Comparison of ENCODE assay signal across 8 cellular contexts in genomic region chr13:26186141-26186870, GRCh38. TPM values are rescaled to one million over a fixed set of nuclear protein-coding genes. Genes with fewer than 3 reads are reported as not detected.
A peak's percentile ranks its signal among the peaks of the same experiment; 100 is the strongest.
DNase-seq lines count a peak whose midpoint lies in the region; TF ChIP-seq lines count a peak whose summit lies in the region.

No MANE protein-coding gene starts in this region.

- H3K27ac ChIP-seq in suprapubic skin: peak overlapping the region; percentile 87

- H3F3A ChIP-seq in Loucy (ENCODE audit: low read depth): peaks cover 4% of the 10 kb centered on the region; the same call in 1 of the 2 replicates

- TF ChIP-seq CTCF in Loucy (conservative IDR thresholded peaks at IDR 0.05; ENCODE audit: low read length) (peak; percentile 48), suprapubic skin (IDR thresholded peaks at IDR 0.05) (peak in 1 of 2 donors; percentile 30)

- H3K4me3 ChIP-seq in Loucy (ENCODE audit: low read length, poor library complexity, severe bottlenecking) (peak overlapping the region; percentile 79), suprapubic skin (peak overlapping the region; percentile 75)

- peaks cover 28% of the 10 kb centered on the region for H3K4me1 Mint-ChIP-seq in activated naive CD4-positive, alpha-beta T cell treated with anti-CD3 and anti-CD28 coated beads, Interleukin-2, amount 50 U/mL, for 24 hours

- no peaks in the 10 kb centered on the region for H3K9me2 ChIP-seq in Loucy (replicated peaks; ENCODE audit: low read depth, low read length)

- H3K79me2 ChIP-seq in Loucy (ENCODE audit: insufficient read depth, low read length): no peaks in the 10 kb centered on the region

- peak overlapping the region; percentile 100 for H3K27ac Mint-ChIP-seq in activated naive CD4-positive, alpha-beta T cell treated with anti-CD3 and anti-CD28 coated beads, Interleukin-2, amount 50 U/mL, for 24 hours

- peak overlapping the region; percentile 96 for H3K4me3 Mint-ChIP-seq in activated naive CD4-positive, alpha-beta T cell treated with anti-CD3 and anti-CD28 coated beads, Interleukin-2, amount 50 U/mL, for 24 hours

- H4K20me1 ChIP-seq in Loucy (ENCODE audit: insufficient read depth, low read length, poor library complexity, severe bottlenecking): no peaks in the 10 kb centered on the region

- H3K9me3 ChIP-seq in Loucy (ENCODE audit: insufficient read depth, low read depth, low read length) (no peaks in the 10 kb centered on the region), suprapubic skin (no peaks in the 10 kb centered on the region)

- no peak for TF ChIP-seq EP300 in suprapubic skin (IDR thresholded peaks at IDR 0.05)

- peak overlapping the region; percentile 75 for H3K9ac ChIP-seq in Loucy (ENCODE audit: low read depth, low read length, poor library complexity, severe bottlenecking)

- no peak for TF ChIP-seq POLR2A in suprapubic skin (IDR thresholded peaks at IDR 0.05)

- H2AFZ ChIP-seq in Loucy (ENCODE audit: low read length): peak overlapping the region; percentile 97

- peak overlapping the region; percentile 94 for H3K4me2 ChIP-seq in Loucy (ENCODE audit: low read depth, low read length, poor library complexity, severe bottlenecking)

- no peaks in the 10 kb centered on the region for H3K27me3 Mint-ChIP-seq in activated naive CD4-positive, alpha-beta T cell treated with anti-CD3 and anti-CD28 coated beads, Interleukin-2, amount 50 U/mL, for 24 hours

- H3K9me3 Mint-ChIP-seq in activated naive CD4-positive, alpha-beta T cell treated with anti-CD3 and anti-CD28 coated beads, Interleukin-2, amount 50 U/mL, for 24 hours: no peaks in the 10 kb centered on the region

- no peaks in the 10 kb centered on the region for H3K36me3 Mint-ChIP-seq in activated naive CD4-positive, alpha-beta T cell treated with anti-CD3 and anti-CD28 coated beads, Interleukin-2, amount 50 U/mL, for 24 hours

- no peaks in the 10 kb centered on the region for H3K36me3 ChIP-seq in Loucy (ENCODE audit: insufficient read depth, low read length)
- H3K36me3 ChIP-seq in suprapubic skin: no peaks in the 10 kb centered on the region

- H3K4me1 ChIP-seq in Loucy (ENCODE audit: insufficient read depth, low read length, poor library complexity, severe bottlenecking) (peaks cover 9% of the 10 kb centered on the region), suprapubic skin (peaks cover 17% of the 10 kb centered on the region)

- under 1% methylated on average over 74 of the region's 75 CpGs for WGBS in suprapubic skin

- H3K27me3 ChIP-seq in Loucy (ENCODE audit: insufficient read depth, low read length, poor library complexity, severe bottlenecking) (no peaks in the 10 kb centered on the region), suprapubic skin (no peaks in the 10 kb centered on the region)

- DNase-seq in ELR (ENCODE audit: low read depth) (peak; percentile 92), GOT3 (lab: John Stamatoyannopoulos, UW) (peak; percentile 63), SK-N-DZ (ENCODE audit: low spot score) (peak; percentile 86), globus pallidus (ENCODE audit: low spot score) (peak; percentile 78), nucleus accumbens (lab: John Stamatoyannopoulos, UW) (peak in 55 of 56 donors; percentile 14 to 91 (median 73)), suprapubic skin (ENCODE audit: low spot score in 2 of 2) (peak; percentile 86)

RNA-seq across cellular contexts. Expression of gene RNF6, which starts 35.8 kb away (rescaled TPM):
- 10.7 and 12.3 TPM in 2 replicates for polyA plus RNA-seq in SK-N-DZ (2014; cell fraction: cytosol; rRNA removed)
- polyA plus RNA-seq in SK-N-DZ (2014; cell fraction: nucleus; rRNA removed): 8.3 and 12.9 TPM in 2 replicates
- 10 to 100 TPM; 18.2 to 30.6 (median 25.0) TPM for total RNA-seq in suprapubic skin

Comparison
In these comparisons a context has a peak if more than half of its experiments do, and no peak if none do; other contexts are left out.
1. Peak in every context shown above with its lines: DNase-seq, H3K4me3 ChIP-seq and H3K27ac ChIP-seq.